In the genomic region with DNA sequence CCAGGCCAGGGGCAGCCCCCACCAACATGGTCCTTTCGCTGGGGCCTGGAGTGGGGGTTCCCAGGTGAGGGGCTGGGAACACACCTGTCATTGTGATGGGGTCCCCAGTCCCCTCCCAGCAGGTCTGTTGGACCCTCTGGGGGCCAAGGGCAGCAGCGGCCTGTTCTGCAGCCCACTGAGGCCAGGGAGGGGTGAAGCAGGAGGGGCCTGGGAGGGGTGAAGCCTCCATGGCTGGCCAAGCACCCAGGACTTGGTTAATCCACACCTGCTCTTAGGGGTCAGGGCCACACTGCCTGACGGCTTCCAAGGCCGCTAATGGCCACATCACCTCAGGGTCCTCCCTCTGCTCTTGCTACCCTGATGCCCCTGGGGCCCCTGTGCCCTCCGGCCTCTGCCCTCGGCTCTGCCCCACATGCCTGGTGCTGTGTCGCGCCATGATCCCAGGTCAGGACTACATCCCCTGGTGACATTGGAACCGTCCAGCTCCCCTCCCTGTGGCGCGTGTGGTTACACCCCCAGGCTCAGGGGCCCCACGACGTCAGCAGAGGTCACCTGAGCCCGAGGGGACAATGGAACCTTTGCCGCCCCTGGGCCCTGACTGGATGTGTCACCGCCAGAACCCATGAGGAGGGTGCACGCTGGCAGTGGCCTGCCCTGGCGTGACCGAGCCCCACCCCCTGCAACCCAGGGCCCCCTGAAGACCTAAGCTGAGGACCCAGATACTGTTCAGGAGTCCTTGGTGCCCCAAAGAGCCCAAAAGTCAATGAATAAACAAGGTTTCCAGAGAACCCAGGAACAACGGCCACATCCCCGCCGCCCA, we compare ENCODE assay signal across 17 cellular contexts. TPM values are rescaled to one million over a fixed set of nuclear protein-coding genes. Genes with fewer than 3 reads are reported as not detected.
A peak's percentile ranks its signal among the peaks of the same experiment; 100 is the strongest.
DNase-seq lines count a peak whose midpoint lies in the region; ATAC-seq, FAIRE-seq and TF ChIP-seq lines count a peak whose summit lies in the region.
"Had no signal": no experiment of that assay in that cellular context is flagged by ENCODE, and none has a peak within 500 bp of the region (broad histone marks: within the 10 kb centered on the region; RNA-seq: fewer than 3 reads in every experiment).

No MANE protein-coding gene starts in this region.

- H3K36me3 Mint-ChIP-seq in activated CD8-positive, alpha-beta T cell treated with anti-CD3 and anti-CD28 coated beads, Interleukin-2, amount 10 ng/mL, durations not matched to agents 7 days and 5 days (ENCODE audit: low read depth) = peaks cover 2% of the 10 kb centered on the region

- H3K27me3 ChIP-seq in right atrium auricular region (no peaks in the 10 kb centered on the region), right lobe of liver (no peaks in the 10 kb centered on the region), aorta (ENCODE audit: control insufficient read depth in 1 of 2, insufficient read depth in 2 of 2, low read length in 1 of 2) (no peaks in the 10 kb centered on the region)

- H3K9me3 Mint-ChIP-seq in activated CD8-positive, alpha-beta T cell treated with anti-CD3 and anti-CD28 coated beads, Interleukin-2, amount 10 ng/mL, durations not matched to agents 7 days and 5 days (ENCODE audit: insufficient read depth) = no peaks in the 10 kb centered on the region

- 87% methylated on average over 7 of the region's 22 CpGs for WGBS in right lobe of liver (ENCODE audit: insufficient coverage, low coverage, low lambda C conversion rate, missing lambda C conversion rate)
- 87 to 88% methylated on average over 22 of the region's 22 CpGs for WGBS in aorta, 2 donors

- TF ChIP-seq CTCF in right atrium auricular region (IDR thresholded peaks at IDR 0.05) (no peak), right lobe of liver (IDR thresholded peaks at IDR 0.05) (no peak)

- no peaks in the 10 kb centered on the region for H3K36me3 ChIP-seq in right atrium auricular region
- no peaks in the 10 kb centered on the region for H3K36me3 ChIP-seq in right lobe of liver
- no peaks in the 10 kb centered on the region for H3K36me3 ChIP-seq in aorta (ENCODE audit: control insufficient read depth in 1 of 2, insufficient read depth in 2 of 2, low read length in 1 of 2)
- H3K36me3 ChIP-seq: stomach had no signal

- no peak overlapping the region for H3K4me3 Mint-ChIP-seq in activated CD8-positive, alpha-beta T cell treated with anti-CD3 and anti-CD28 coated beads, Interleukin-2, amount 10 ng/mL, durations not matched to agents 7 days and 5 days

- no peak overlapping the region for H3K4me3 ChIP-seq in right atrium auricular region
- no peak overlapping the region for H3K4me3 ChIP-seq in right lobe of liver
- H3K4me3 ChIP-seq in aorta (ENCODE audit: low read length in 2 of 2) = no peak overlapping the region
- H3K4me3 ChIP-seq: body of pancreas, stomach had no signal

- intact Hi-C loops in left cardiac atrium (cut with DNase I) (no loop called here), right lobe of liver (cut with DNase I) (no loop called here), aorta (cut with DNase I) (no loop called here)

- H3K27ac ChIP-seq in right atrium auricular region (no peak overlapping the region), right lobe of liver (no peak overlapping the region), aorta (ENCODE audit: low read depth in 1 of 2, low read length in 2 of 2) (no peak overlapping the region)
- H3K27ac ChIP-seq: body of pancreas, stomach had no signal

- peaks cover 15% of the 10 kb centered on the region for H3K4me1 Mint-ChIP-seq in activated CD8-positive, alpha-beta T cell treated with anti-CD3 and anti-CD28 coated beads, Interleukin-2, amount 10 ng/mL, durations not matched to agents 7 days and 5 days (ENCODE audit: low read depth)

- FAIRE-seq in RCC 7860 (lab: Jason Lieb, UNC) = no peak
- FAIRE-seq: G401.6, HTR-8/SVneo had no signal

- H3K27me3 Mint-ChIP-seq in activated CD8-positive, alpha-beta T cell treated with anti-CD3 and anti-CD28 coated beads, Interleukin-2, amount 10 ng/mL, durations not matched to agents 7 days and 5 days (ENCODE audit: low read depth) = no peaks in the 10 kb centered on the region

- peak overlapping the region; percentile 30 for H3K27ac Mint-ChIP-seq in activated CD8-positive, alpha-beta T cell treated with anti-CD3 and anti-CD28 coated beads, Interleukin-2, amount 10 ng/mL, durations not matched to agents 7 days and 5 days

- ATAC-seq in left cardiac atrium (no peak), right lobe of liver (peak in 1 of 4 donors; percentile 10), aorta (ENCODE audit: low FRiP score) (no peak), HG03565 (IDR thresholded peaks at IDR 0.05; ENCODE audit: unreplicated experiment) (no peak)
- no peak for ATAC-seq in activated CD8-positive, alpha-beta T cell treated with anti-CD3 and anti-CD28 coated beads, Interleukin-2, amount 10 ng/mL, durations not matched to agents 7 days and 5 days
- ATAC-seq: body of pancreas had no signal

- no peak for TF ChIP-seq POLR2A in right lobe of liver (IDR thresholded peaks at IDR 0.05)

- H3K4me1 ChIP-seq in right atrium auricular region (peaks cover 0 to 11% of the 10 kb centered on the region in 2 donors), right lobe of liver (peaks cover 0 to 3% (median 0%) of the 10 kb centered on the region in 4 donors), aorta (ENCODE audit: control insufficient read depth in 1 of 2, insufficient read depth in 2 of 2, low read length in 2 of 2) (no peaks in the 10 kb centered on the region)

- POLR2A ChIA-PET in activated CD8-positive, alpha-beta T cell treated with anti-CD3 and anti-CD28 coated beads, Interleukin-2, amount 10 ng/mL, durations not matched to agents 7 days and 5 days (lab: Charles Lee) = no interaction called here

- DNase-seq in left cardiac atrium (peak; percentile 16), right atrium auricular region (ENCODE audit: low spot score) (no peak), right lobe of liver (peak in 2 of 3 donors; percentile 16 to 50), aorta (peak; percentile 29 to 72), NK-92 (lab: John Stamatoyannopoulos, UW; ENCODE audit: unreplicated experiment) (no peak), RCC 7860 (ENCODE audit: low spot score) (no peak)
- no peak for DNase-seq in activated CD8-positive, alpha-beta T cell treated with anti-CD3 and anti-CD28 coated beads, Interleukin-2, amount 10 ng/mL, durations not matched to agents 7 days and 5 days
- DNase-seq: body of pancreas; effector CD8-positive, alpha-beta T cell; foreskin fibroblast; retina; stimulated activated CD4-positive, alpha-beta T cell treated with anti-CD3 and anti-CD28 coated beads, Interleukin-4, amount 100 ng/mL, for 24 hours; stomach had no signal

- H3K9me3 ChIP-seq in right atrium auricular region = peaks cover 0 to 7% of the 10 kb centered on the region in 2 donors
- no peaks in the 10 kb centered on the region for H3K9me3 ChIP-seq in right lobe of liver
- H3K9me3 ChIP-seq in aorta (ENCODE audit: control insufficient read depth, low read length) = peaks cover 1% of the 10 kb centered on the region
- H3K9me3 ChIP-seq: body of pancreas had no signal

- CTCF ChIA-PET in activated CD8-positive, alpha-beta T cell treated with anti-CD3 and anti-CD28 coated beads, Interleukin-2, amount 10 ng/mL, durations not matched to agents 7 days and 5 days (lab: Charles Lee) = no interaction called here

RNA-seq across cellular contexts. Expression of a gene that starts 7.0 kb away (rescaled TPM):
- under 1 TPM in 1 of 2 donors, not detected in 1; 0.44 TPM for total RNA-seq in left cardiac atrium
- total RNA-seq in right atrium auricular region = under 1 TPM in 1 of 2 donors, not detected in 1; 0.55 TPM
- 10 to 100 TPM; 17.5 to 18.8 TPM for total RNA-seq in activated CD8-positive, alpha-beta T cell treated with anti-CD3 and anti-CD28 coated beads, Interleukin-2, amount 10 ng/mL, durations not matched to agents 7 days and 5 days
- total RNA-seq in right lobe of liver = under 1 TPM in 2 of 6 experiments, not detected in 4; 0.24 to 0.27 TPM
- 1 to 10 TPM; 1.0 to 1.1 TPM for total RNA-seq in aorta
- polyA plus RNA-seq in aorta = 1 to 10 TPM in 1 of 2 donors, not detected in 1; 1.3 TPM
- total RNA-seq: body of pancreas, OCI-LY7 had no signal

RNA-seq across cellular contexts. Expression of a gene that starts 14.6 kb away (rescaled TPM):
- total RNA-seq in left cardiac atrium (1 to 10 TPM; 1.2 to 1.6 TPM), right atrium auricular region (under 1 TPM; 0.59 to 0.79 TPM), right lobe of liver (under 1 TPM in 4 of 6 experiments, not detected in 2; 0.20 to 0.99 (median 0.28) TPM), aorta (1 to 10 TPM; 1.6 to 3.5 TPM)
- 1 to 10 TPM; 1.6 to 2.9 TPM for total RNA-seq in activated CD8-positive, alpha-beta T cell treated with anti-CD3 and anti-CD28 coated beads, Interleukin-2, amount 10 ng/mL, durations not matched to agents 7 days and 5 days
- polyA plus RNA-seq in aorta = 1 to 10 TPM in 1 of 2 donors, not detected in 1; 1.0 TPM

RNA-seq across cellular contexts. Expression of a gene that starts 25.7 kb away (rescaled TPM):
- total RNA-seq in left cardiac atrium (not detected), right atrium auricular region (not detected), right lobe of liver (not detected), aorta (under 1 TPM in 1 of 2 donors, not detected in 1; 0.15 TPM)
- under 1 TPM; 0.63 to 0.90 TPM for total RNA-seq in activated CD8-positive, alpha-beta T cell treated with anti-CD3 and anti-CD28 coated beads, Interleukin-2, amount 10 ng/mL, durations not matched to agents 7 days and 5 days
- not detected for polyA plus RNA-seq in aorta
- total RNA-seq: OCI-LY7 had no signal

RNA-seq across cellular contexts. Expression of a gene that starts 32.5 kb away (rescaled TPM):
- total RNA-seq in left cardiac atrium (100 to 1,000 TPM; 132 to 173 TPM), right atrium auricular region (100 to 1,000 TPM; 120 to 128 TPM), right lobe of liver (100 to 1,000 TPM; 112 to 148 (median 142) TPM), aorta (100 to 1,000 TPM; 138 to 140 TPM)
- 10 to 100 TPM; 96.9 to 99.3 TPM for total RNA-seq in activated CD8-positive, alpha-beta T cell treated with anti-CD3 and anti-CD28 coated beads, Interleukin-2, amount 10 ng/mL, durations not matched to agents 7 days and 5 days
- 100 to 1,000 TPM in 1 of 2 donors, 10 to 100 TPM in 1; 73.3 to 158 TPM for polyA plus RNA-seq in aorta

RNA-seq across cellular contexts. Expression of a gene that starts 32.7 kb away (rescaled TPM):
- total RNA-seq in left cardiac atrium (10 to 100 TPM; 11.3 to 16.0 TPM), right atrium auricular region (10 to 100 TPM; 16.1 to 19.7 TPM), right lobe of liver (10 to 100 TPM in 2 of 6 experiments, 1 to 10 TPM in 4; 6.3 to 14.3 (median 7.8) TPM), aorta (10 to 100 TPM; 11.3 to 12.8 TPM)
- total RNA-seq in activated CD8-positive, alpha-beta T cell treated with anti-CD3 and anti-CD28 coated beads, Interleukin-2, amount 10 ng/mL, durations not matched to agents 7 days and 5 days = 10 to 100 TPM; 21.2 to 22.4 TPM
- 1 to 10 TPM; 2.5 to 9.3 TPM for polyA plus RNA-seq in aorta

Comparison
In these comparisons a context has a peak if more than half of its experiments do, and no peak if none do; other contexts are left out.
1. DNase-seq: peak in left cardiac atrium (single experiment), right lobe of liver (2 of 3) and aorta (2 of 2); none in right atrium auricular region (single experiment), activated CD8-positive, alpha-beta T cell treated with anti-CD3 and anti-CD28 coated beads, Interleukin-2, amount 10 ng/mL, durations not matched to agents 7 days and 5 days (single experiment), NK-92 (single experiment) and RCC 7860 (single experiment).
2. RNA of a gene that starts 7.0 kb away (total RNA-seq): 17.5 to 18.8 TPM in activated CD8-positive, alpha-beta T cell treated with anti-CD3 and anti-CD28 coated beads, Interleukin-2, amount 10 ng/mL, durations not matched to agents 7 days and 5 days; 1.0 to 1.1 TPM in aorta, 0.55 TPM in right atrium auricular region, 0.44 TPM in left cardiac atrium and 0.24 to 0.27 TPM in right lobe of liver; every median in the first group is over 4 times any median in the second.